28 cellular contexts compared by ENCODE assay signal in genomic region chr1:226908913-226909312, GRCh38.
"Had no signal": no experiment of that assay in that cellular context is flagged by ENCODE, and none has a peak within 500 bp of the region (broad histone marks: within the 10 kb centered on the region; RNA-seq: fewer than 3 reads in every experiment).

No MANE protein-coding gene starts in this region.

- H3K4me3 ChIP-seq: left lung, lung, ovary, right lobe of liver, skin epidermis, testis, transverse colon had no signal

- DNase-seq: activated CD4-positive, alpha-beta memory T cell treated with anti-CD3 and anti-CD28 coated beads, Interleukin-2, amount 10 ng/mL, durations not matched to agents 7 days and 5 days; activated CD4-positive, alpha-beta T cell treated with anti-CD3 and anti-CD28 coated beads for 1 hour; activated CD4-positive, alpha-beta T cell treated with anti-CD3 and anti-CD28 coated beads, Interleukin-2, amount 10 ng/mL, durations not matched to agents 7 days and 5 days; activated CD8-positive, alpha-beta memory T cell treated with anti-CD3 and anti-CD28 coated beads, Interleukin-2, amount 50 U/mL, for 48 hours; activated gamma-delta T cell treated with Interleukin-2 at 50 U/mL for 16 hours; activated naive CD4-positive, alpha-beta T cell treated with anti-CD3 and anti-CD28 coated beads, Interleukin-2, amount 50 U/mL, for 16 hours; activated T-cell treated with anti-CD3 and anti-CD28 coated beads, Interleukin-2, amount 50 U/mL, for 24 hours; amniotic stem cell; brain microvascular endothelial cell; cortex of kidney; effector memory CD8-positive, alpha-beta T cell; erythroblast; head of caudate nucleus; left lung; naive B cell; nephron progenitor cell; ovary; right lobe of liver; stimulated activated CD4-positive, alpha-beta T cell treated with anti-CD3 and anti-CD28 coated beads, Interleukin-12 subunit alpha, Interleukin-12 subunit beta, amount 100 ng/mL, for 4 hours; stimulated activated CD4-positive, alpha-beta T cell treated with anti-CD3 and anti-CD28 coated beads, Interleukin-4, amount 100 ng/mL, for 1 hour; stimulated activated naive CD8-positive, alpha-beta T cell treated with anti-CD3 and anti-CD28 coated beads, Interleukin-15, Interleukin-2, amounts not matched to agents 100 U/mL and 50 U/mL, for 24 hours; T-helper 17 cell; T1000; testis; transverse colon had no signal

- ATAC-seq: activated T-helper 17 cell treated with anti-CD3 and anti-CD28 coated beads, Interleukin-2, amount 50 U/mL, for 72 hours; effector memory CD8-positive, alpha-beta T cell; left lung; right lobe of liver; stimulated activated naive CD8-positive, alpha-beta T cell treated with anti-CD3 and anti-CD28 coated beads, Interleukin-15, Interleukin-2, amounts not matched to agents 100 U/mL and 50 U/mL, for 24 hours; T-helper 17 cell had no signal
